14 cellular contexts compared by ENCODE assay signal in the genomic region with DNA sequence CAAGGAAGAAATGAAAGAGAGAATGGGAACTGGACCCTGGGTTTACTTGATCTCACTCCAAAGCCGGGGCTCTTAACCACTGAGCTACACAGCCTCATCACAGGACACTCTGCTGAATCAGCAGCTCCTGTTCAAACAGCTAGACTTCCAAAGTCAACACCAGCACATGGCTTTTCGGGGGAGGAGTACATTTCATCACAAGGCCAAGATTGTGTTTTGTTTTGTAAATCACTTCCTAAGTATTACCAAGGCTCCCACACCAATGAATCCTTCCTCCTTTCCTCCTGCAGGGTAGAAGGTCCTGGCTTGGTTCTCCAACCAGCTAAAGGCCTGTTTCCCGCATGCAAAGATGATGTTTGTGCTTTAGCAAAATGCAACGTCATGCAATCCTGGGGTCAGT.
DNase-seq lines count a peak whose midpoint lies in the region; ATAC-seq, FAIRE-seq and TF ChIP-seq lines count a peak whose summit lies in the region.
"Had no signal": no experiment of that assay in that cellular context is flagged by ENCODE, and none has a peak within 500 bp of the region (broad histone marks: within the 10 kb centered on the region; RNA-seq: fewer than 3 reads in every experiment).

No MANE protein-coding gene starts in this region.

- peaks cover 0 to under 1% (median 0%) of the 10 kb centered on the region in 3 donors for H3K4me1 ChIP-seq in pancreas
- H3K4me1 ChIP-seq in CD4-positive, alpha-beta memory T cell (ENCODE audit: insufficient read depth, low read length): peaks cover 8% of the 10 kb centered on the region
- H3K4me1 ChIP-seq: psoas muscle had no signal

- H3K36me3 ChIP-seq in pancreas: no peaks in the 10 kb centered on the region
- no peaks in the 10 kb centered on the region for H3K36me3 ChIP-seq in CD4-positive, alpha-beta memory T cell (ENCODE audit: insufficient read depth, low read length)

- H3K27ac Mint-ChIP-seq in CD4-positive, alpha-beta memory T cell: peak overlapping the region in 2 of 7 donors; percentile 14 to 36
- H3K27ac Mint-ChIP-seq: stimulated activated naive CD8-positive, alpha-beta T cell treated with anti-CD3 and anti-CD28 coated beads, Interleukin-15, amount 100 ng/mL, for 72 hours had no signal

- H3K4me3 ChIP-seq in fibroblast of villous mesenchyme (ENCODE audit: low read depth, low read length): no peak overlapping the region
- H3K4me3 ChIP-seq in pancreas: no peak overlapping the region
- H3K4me3 ChIP-seq in CD4-positive, alpha-beta memory T cell (ENCODE audit: low read length in 2 of 2): no peak overlapping the region
- H3K4me3 ChIP-seq: lung, psoas muscle had no signal

- peaks cover 21 to 43% (median 33%) of the 10 kb centered on the region in 4 donors for H3K4me1 Mint-ChIP-seq in CD4-positive, alpha-beta memory T cell

- TF ChIP-seq CTCF in fibroblast of villous mesenchyme (IDR thresholded peaks at IDR 0.05; ENCODE audit: insufficient read depth, low read depth, low read length) (no peak), pancreas (IDR thresholded peaks at IDR 0.05) (no peak)

- H3K36me3 Mint-ChIP-seq in CD4-positive, alpha-beta memory T cell: peaks cover 0 to 4% of the 10 kb centered on the region in 2 donors

- no peaks in the 10 kb centered on the region for H3K27me3 ChIP-seq in pancreas
- no peaks in the 10 kb centered on the region for H3K27me3 ChIP-seq in CD4-positive, alpha-beta memory T cell (ENCODE audit: insufficient read depth, low read length)

- H3K9me3 ChIP-seq in pancreas: no peaks in the 10 kb centered on the region
- H3K9me3 ChIP-seq in CD4-positive, alpha-beta memory T cell (ENCODE audit: control insufficient read depth in 1 of 2, low read length in 2 of 2): no peaks in the 10 kb centered on the region
- H3K9me3 ChIP-seq: psoas muscle had no signal

- CTCF ChIA-PET in CD4-positive, alpha-beta memory T cell (lab: Charles Lee; ENCODE audit: partially characterized antibody): interaction anchor here (0.6 to 1.2 kb wide), 2 partner anchors 150 to 620 kb away, joined by 3 to 4 read pairs; no protein-coding TSS in a partner anchor

- intact Hi-C loops in pancreas (cut with DNase I): no loop called here
- intact Hi-C loops in CD4-positive, alpha-beta memory T cell (cut with micrococcal nuclease): no loop called here

- H3K27ac ChIP-seq in pancreas: no peak overlapping the region
- H3K27ac ChIP-seq in CD4-positive, alpha-beta memory T cell (ENCODE audit: low read depth, low read length): no peak overlapping the region
- H3K27ac ChIP-seq: psoas muscle had no signal

- no peak overlapping the region for H3K4me3 Mint-ChIP-seq in CD4-positive, alpha-beta memory T cell
- H3K4me3 Mint-ChIP-seq: stimulated activated naive CD8-positive, alpha-beta T cell treated with anti-CD3 and anti-CD28 coated beads, Interleukin-15, amount 100 ng/mL, for 72 hours had no signal

- ATAC-seq in pancreas: peak; percentile 79 to 84 (median 81)
- ATAC-seq in GM21381 (IDR thresholded peaks at IDR 0.05; ENCODE audit: unreplicated experiment): no peak
- no peak for ATAC-seq in GM21515 (IDR thresholded peaks at IDR 0.05; ENCODE audit: unreplicated experiment)
- ATAC-seq: psoas muscle; stimulated activated naive CD8-positive, alpha-beta T cell treated with anti-CD3 and anti-CD28 coated beads, Interleukin-15, amount 100 ng/mL, for 72 hours had no signal

- FAIRE-seq in pancreas (lab: Jason Lieb, UNC): no peak

- in situ Hi-C loops in SK-MEL-5 (cut with HindIII; ENCODE audit: low pct_unique_long_range_greater_than_20kb, low sequenced_read_pairs): no loop called here

- no peaks in the 10 kb centered on the region for H3K27me3 Mint-ChIP-seq in CD4-positive, alpha-beta memory T cell
- H3K27me3 Mint-ChIP-seq: stimulated activated naive CD8-positive, alpha-beta T cell treated with anti-CD3 and anti-CD28 coated beads, Interleukin-15, amount 100 ng/mL, for 72 hours had no signal

- POLR2A ChIA-PET in CD4-positive, alpha-beta memory T cell (lab: Charles Lee; ENCODE audit: partially characterized antibody): no interaction called here

- H3K9me3 Mint-ChIP-seq in CD4-positive, alpha-beta memory T cell: no peaks in the 10 kb centered on the region

- DNase-seq in GM04503 (ENCODE audit: low read depth) (peak; percentile 53), SK-MEL-5 (ENCODE audit: low read depth, low spot score) (peak; percentile 45), fibroblast of villous mesenchyme (ENCODE audit: low read depth) (peak; percentile 68), pancreas (peak in 3 of 6 donors; percentile 43 to 56 (median 54)), NCI-H2227 (lab: John Stamatoyannopoulos, UW; ENCODE audit: unreplicated experiment) (no peak)
- DNase-seq in CD4-positive, alpha-beta memory T cell: no peak
- DNase-seq: NCI-H1105 treated with DMSO at 0.1 percent for 48 hours; NCI-H526 treated with DMSO at 0.1 percent for 48 hours; psoas muscle; stimulated activated CD4-positive, alpha-beta T cell treated with anti-CD3 and anti-CD28 coated beads, Interleukin-4, amount 100 ng/mL, for 24 hours; stimulated activated naive CD8-positive, alpha-beta T cell treated with anti-CD3 and anti-CD28 coated beads, Interleukin-15, amount 100 ng/mL, for 72 hours had no signal

- 44 to 47% methylated on average over 4 of the region's 4 CpGs for WGBS in pancreas, 2 donors

Comparison
In these comparisons a context has a peak if more than half of its experiments do, and no peak if none do; other contexts are left out.
1. DNase-seq: peak in GM04503 (single experiment), SK-MEL-5 (single experiment) and fibroblast of villous mesenchyme (single experiment); none in NCI-H2227 (single experiment) and CD4-positive, alpha-beta memory T cell (0 of 5).
2. ATAC-seq: peak in pancreas (4 of 4); none in GM21381 (single experiment) and GM21515 (single experiment).